Comparison of ENCODE assay signal across 2 cellular contexts in the genomic region with DNA sequence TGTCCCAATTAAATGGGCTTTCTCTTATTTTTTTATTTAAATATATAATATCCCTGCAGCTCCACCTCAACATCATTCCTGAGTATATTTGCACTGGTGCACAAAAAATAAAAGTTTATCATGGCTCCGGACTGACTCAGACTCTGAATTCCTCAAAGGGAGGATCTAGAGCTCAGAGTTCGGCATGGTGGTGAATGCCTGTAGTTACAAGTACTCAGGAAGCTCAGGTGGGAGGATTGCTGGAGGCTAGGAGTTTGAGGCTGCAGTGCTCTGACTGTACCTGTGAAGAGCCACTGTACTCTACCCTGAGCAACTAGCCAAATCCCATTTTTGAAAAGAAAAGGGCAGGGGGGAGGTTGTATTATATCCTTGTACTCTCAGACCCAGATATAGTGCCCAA.
TF ChIP-seq lines count a peak whose summit lies in the region.

No MANE protein-coding gene starts in this region.

TF ChIP-seq in GM23338, 12 proteins besides CTCF, POLR2A, EP300 and RAD21:
- TF ChIP-seq, protein P1, sequence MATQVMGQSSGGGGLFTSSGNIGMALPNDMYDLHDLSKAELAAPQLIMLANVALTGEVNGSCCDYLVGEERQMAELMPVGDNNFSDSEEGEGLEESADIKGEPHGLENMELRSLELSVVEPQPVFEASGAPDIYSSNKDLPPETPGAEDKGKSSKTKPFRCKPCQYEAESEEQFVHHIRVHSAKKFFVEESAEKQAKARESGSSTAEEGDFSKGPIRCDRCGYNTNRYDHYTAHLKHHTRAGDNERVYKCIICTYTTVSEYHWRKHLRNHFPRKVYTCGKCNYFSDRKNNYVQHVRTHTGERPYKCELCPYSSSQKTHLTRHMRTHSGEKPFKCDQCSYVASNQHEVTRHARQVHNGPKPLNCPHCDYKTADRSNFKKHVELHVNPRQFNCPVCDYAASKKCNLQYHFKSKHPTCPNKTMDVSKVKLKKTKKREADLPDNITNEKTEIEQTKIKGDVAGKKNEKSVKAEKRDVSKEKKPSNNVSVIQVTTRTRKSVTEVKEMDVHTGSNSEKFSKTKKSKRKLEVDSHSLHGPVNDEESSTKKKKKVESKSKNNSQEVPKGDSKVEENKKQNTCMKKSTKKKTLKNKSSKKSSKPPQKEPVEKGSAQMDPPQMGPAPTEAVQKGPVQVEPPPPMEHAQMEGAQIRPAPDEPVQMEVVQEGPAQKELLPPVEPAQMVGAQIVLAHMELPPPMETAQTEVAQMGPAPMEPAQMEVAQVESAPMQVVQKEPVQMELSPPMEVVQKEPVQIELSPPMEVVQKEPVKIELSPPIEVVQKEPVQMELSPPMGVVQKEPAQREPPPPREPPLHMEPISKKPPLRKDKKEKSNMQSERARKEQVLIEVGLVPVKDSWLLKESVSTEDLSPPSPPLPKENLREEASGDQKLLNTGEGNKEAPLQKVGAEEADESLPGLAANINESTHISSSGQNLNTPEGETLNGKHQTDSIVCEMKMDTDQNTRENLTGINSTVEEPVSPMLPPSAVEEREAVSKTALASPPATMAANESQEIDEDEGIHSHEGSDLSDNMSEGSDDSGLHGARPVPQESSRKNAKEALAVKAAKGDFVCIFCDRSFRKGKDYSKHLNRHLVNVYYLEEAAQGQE (IDR thresholded peaks at IDR 0.05; ENCODE audit: unreplicated experiment), result no peak
- no peak for TF ChIP-seq NANOG (IDR thresholded peaks at IDR 0.05; ENCODE audit: borderline replicate concordance)
- TF ChIP-seq JUNB (IDR thresholded peaks at IDR 0.05; ENCODE audit: unreplicated experiment), result no peak

TF ChIP-seq in IMR-90, 13 proteins besides CTCF, POLR2A, EP300 and RAD21:
- no peak for TF ChIP-seq MAZ (IDR thresholded peaks at IDR 0.05; ENCODE audit: borderline replicate concordance, low read depth, low read length)
- TF ChIP-seq MXI1 (IDR thresholded peaks at IDR 0.05; ENCODE audit: borderline replicate concordance, low read depth, low read length), result no peak
- TF ChIP-seq BHLHE40 (IDR thresholded peaks at IDR 0.05; ENCODE audit: low read depth, low read length), result no peak
- TF ChIP-seq RFX5 (IDR thresholded peaks at IDR 0.05; ENCODE audit: low read depth, low read length), result no peak
- no peak for TF ChIP-seq SMC3 (IDR thresholded peaks at IDR 0.05; ENCODE audit: low read depth, low read length)
- TF ChIP-seq, protein P2, sequence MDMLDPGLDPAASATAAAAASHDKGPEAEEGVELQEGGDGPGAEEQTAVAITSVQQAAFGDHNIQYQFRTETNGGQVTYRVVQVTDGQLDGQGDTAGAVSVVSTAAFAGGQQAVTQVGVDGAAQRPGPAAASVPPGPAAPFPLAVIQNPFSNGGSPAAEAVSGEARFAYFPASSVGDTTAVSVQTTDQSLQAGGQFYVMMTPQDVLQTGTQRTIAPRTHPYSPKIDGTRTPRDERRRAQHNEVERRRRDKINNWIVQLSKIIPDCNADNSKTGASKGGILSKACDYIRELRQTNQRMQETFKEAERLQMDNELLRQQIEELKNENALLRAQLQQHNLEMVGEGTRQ (IDR thresholded peaks at IDR 0.05; ENCODE audit: low read depth, low read length), result no peak
- TF ChIP-seq, protein P3, sequence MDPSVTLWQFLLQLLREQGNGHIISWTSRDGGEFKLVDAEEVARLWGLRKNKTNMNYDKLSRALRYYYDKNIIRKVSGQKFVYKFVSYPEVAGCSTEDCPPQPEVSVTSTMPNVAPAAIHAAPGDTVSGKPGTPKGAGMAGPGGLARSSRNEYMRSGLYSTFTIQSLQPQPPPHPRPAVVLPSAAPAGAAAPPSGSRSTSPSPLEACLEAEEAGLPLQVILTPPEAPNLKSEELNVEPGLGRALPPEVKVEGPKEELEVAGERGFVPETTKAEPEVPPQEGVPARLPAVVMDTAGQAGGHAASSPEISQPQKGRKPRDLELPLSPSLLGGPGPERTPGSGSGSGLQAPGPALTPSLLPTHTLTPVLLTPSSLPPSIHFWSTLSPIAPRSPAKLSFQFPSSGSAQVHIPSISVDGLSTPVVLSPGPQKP (IDR thresholded peaks at IDR 0.05; ENCODE audit: borderline replicate concordance, low read depth, low read length), result no peak
- no peak for TF ChIP-seq RCOR1 (IDR thresholded peaks at IDR 0.05; ENCODE audit: insufficient replicate concordance, low read length)
- no peak for TF ChIP-seq NFE2L2 (IDR thresholded peaks at IDR 0.05; ENCODE audit: low read depth, low read length)
- no peak for TF ChIP-seq CHD1 (IDR thresholded peaks at IDR 0.05; ENCODE audit: low read depth, low read length)
- no peak for TF ChIP-seq MAFK (IDR thresholded peaks at IDR 0.05; ENCODE audit: low read depth, low read length)
- no peak for TF ChIP-seq FOS (IDR thresholded peaks at IDR 0.05; ENCODE audit: low read depth, low read length)
- TF ChIP-seq CEBPB (IDR thresholded peaks at IDR 0.05; ENCODE audit: low read depth, low read length), result no peak
